ENCODE assay signal across 2 cellular contexts in the genomic region with DNA sequence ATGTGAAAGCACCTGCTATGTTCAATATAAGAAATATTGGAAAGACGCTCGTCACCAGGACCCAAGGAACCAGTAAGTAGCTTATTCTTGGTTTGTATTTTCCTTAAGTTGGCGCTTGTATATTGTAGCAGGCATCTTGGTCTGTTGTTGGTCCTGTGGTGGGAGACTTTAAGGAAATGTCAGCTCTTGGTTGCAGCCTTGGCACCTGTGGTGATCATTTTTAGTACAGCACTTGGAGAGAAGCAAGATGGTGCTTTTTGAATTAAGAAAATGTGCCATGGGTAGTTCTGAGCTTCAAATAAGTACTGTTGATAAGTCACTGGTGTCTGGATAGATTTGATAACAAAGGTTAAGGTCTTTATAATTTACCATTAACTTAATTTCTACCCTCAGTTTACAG.
TF ChIP-seq lines count a peak whose summit lies in the region.

No MANE protein-coding gene starts in this region.

TF ChIP-seq in A549, 52 proteins besides CTCF, POLR2A, EP300 and RAD21 (continued from another document):
- TF ChIP-seq, protein P1, sequence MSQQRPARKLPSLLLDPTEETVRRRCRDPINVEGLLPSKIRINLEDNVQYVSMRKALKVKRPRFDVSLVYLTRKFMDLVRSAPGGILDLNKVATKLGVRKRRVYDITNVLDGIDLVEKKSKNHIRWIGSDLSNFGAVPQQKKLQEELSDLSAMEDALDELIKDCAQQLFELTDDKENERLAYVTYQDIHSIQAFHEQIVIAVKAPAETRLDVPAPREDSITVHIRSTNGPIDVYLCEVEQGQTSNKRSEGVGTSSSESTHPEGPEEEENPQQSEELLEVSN (IDR thresholded peaks at IDR 0.05; ENCODE audit: borderline replicate concordance, low read depth) = no peak
- TF ChIP-seq TP53 (CRISPR knock-in tag; IDR thresholded peaks at IDR 0.05) (no peak), POLR2AphosphoS2 (conservative IDR thresholded peaks at IDR 0.05; ENCODE audit: low read length) (no peak), MAFK (IDR thresholded peaks at IDR 0.05; ENCODE audit: partially characterized antibody) (no peak), FOSL2 (IDR thresholded peaks at IDR 0.05) (no peak), FOSL2 (CRISPR knock-in tag; IDR thresholded peaks at IDR 0.05) (no peak), CBX2 (IDR thresholded peaks at IDR 0.05; ENCODE audit: borderline replicate concordance, low read depth) (no peak)

TF ChIP-seq in IMR-90, 13 proteins besides CTCF, POLR2A, EP300 and RAD21 (continued from another document):
- TF ChIP-seq, protein P2, sequence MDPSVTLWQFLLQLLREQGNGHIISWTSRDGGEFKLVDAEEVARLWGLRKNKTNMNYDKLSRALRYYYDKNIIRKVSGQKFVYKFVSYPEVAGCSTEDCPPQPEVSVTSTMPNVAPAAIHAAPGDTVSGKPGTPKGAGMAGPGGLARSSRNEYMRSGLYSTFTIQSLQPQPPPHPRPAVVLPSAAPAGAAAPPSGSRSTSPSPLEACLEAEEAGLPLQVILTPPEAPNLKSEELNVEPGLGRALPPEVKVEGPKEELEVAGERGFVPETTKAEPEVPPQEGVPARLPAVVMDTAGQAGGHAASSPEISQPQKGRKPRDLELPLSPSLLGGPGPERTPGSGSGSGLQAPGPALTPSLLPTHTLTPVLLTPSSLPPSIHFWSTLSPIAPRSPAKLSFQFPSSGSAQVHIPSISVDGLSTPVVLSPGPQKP (IDR thresholded peaks at IDR 0.05; ENCODE audit: borderline replicate concordance, low read depth, low read length) = no peak
- TF ChIP-seq SMC3 (IDR thresholded peaks at IDR 0.05; ENCODE audit: low read depth, low read length) (no peak), FOS (IDR thresholded peaks at IDR 0.05; ENCODE audit: low read depth, low read length) (no peak), MAFK (IDR thresholded peaks at IDR 0.05; ENCODE audit: low read depth, low read length) (no peak), MAZ (IDR thresholded peaks at IDR 0.05; ENCODE audit: borderline replicate concordance, low read depth, low read length) (no peak), RFX5 (IDR thresholded peaks at IDR 0.05; ENCODE audit: low read depth, low read length) (no peak), CEBPB (IDR thresholded peaks at IDR 0.05; ENCODE audit: low read depth, low read length) (no peak), RCOR1 (IDR thresholded peaks at IDR 0.05; ENCODE audit: insufficient replicate concordance, low read length) (no peak), MXI1 (IDR thresholded peaks at IDR 0.05; ENCODE audit: borderline replicate concordance, low read depth, low read length) (no peak), NFE2L2 (IDR thresholded peaks at IDR 0.05; ENCODE audit: low read depth, low read length) (no peak)
